ENCODE assay signal across 20 cellular contexts in genomic region chr2:237192881-237193280, GRCh38.
"Had no signal": no experiment of that assay in that cellular context is flagged by ENCODE, and none has a peak within 500 bp of the region (broad histone marks: within the 10 kb centered on the region; RNA-seq: fewer than 3 reads in every experiment).

No MANE protein-coding gene starts in this region.

- DNase-seq: effector memory CD8-positive, alpha-beta T cell; gastrocnemius medialis; heart right ventricle; hypothalamus; immature natural killer cell; left cardiac atrium; left ventricle myocardium inferior; mucosa of descending colon; naive thymus-derived CD8-positive, alpha-beta T cell; nucleus accumbens; small intestine; stimulated activated CD4-positive, alpha-beta T cell treated with anti-CD3 and anti-CD28 coated beads, Interleukin-12 subunit alpha, Interleukin-12 subunit beta, amount 100 ng/mL, for 4 hours; stimulated activated CD4-positive, alpha-beta T cell treated with anti-CD3 and anti-CD28 coated beads, Interleukin-2, amount 100 ng/mL, for 48 hours; stimulated activated naive CD8-positive, alpha-beta T cell treated with anti-CD3 and anti-CD28 coated beads, Interleukin-15, amount 100 ng/mL, for 72 hours; transverse colon had no signal

- H3K4me3 ChIP-seq: esophagus muscularis mucosa, gastrocnemius medialis, heart right ventricle, left ventricle myocardium inferior, mucosa of descending colon, ovary, right atrium auricular region, thoracic aorta, transverse colon had no signal

- ATAC-seq: effector memory CD8-positive, alpha-beta T cell; gastrocnemius medialis; heart right ventricle; left cardiac atrium; mucosa of descending colon; naive thymus-derived CD8-positive, alpha-beta T cell; stimulated activated naive CD8-positive, alpha-beta T cell treated with anti-CD3 and anti-CD28 coated beads, Interleukin-15, amount 100 ng/mL, for 72 hours had no signal

- H3K27me3 ChIP-seq: esophagus muscularis mucosa, gastrocnemius medialis, heart right ventricle, ovary, right atrium auricular region, transverse colon had no signal

- H3K27ac ChIP-seq: epithelial cell of prostate, gastrocnemius medialis, right atrium auricular region, thoracic aorta had no signal

- H3K4me1 ChIP-seq: gastrocnemius medialis, right atrium auricular region had no signal

- H3K9me3 ChIP-seq: esophagus muscularis mucosa, gastrocnemius medialis, heart right ventricle, left ventricle myocardium inferior, mucosa of descending colon, ovary, right atrium auricular region, thoracic aorta, transverse colon had no signal

- H3K36me3 ChIP-seq: esophagus muscularis mucosa, gastrocnemius medialis, heart right ventricle, left ventricle myocardium inferior, ovary, right atrium auricular region, thoracic aorta, transverse colon had no signal
